In the genomic region with DNA sequence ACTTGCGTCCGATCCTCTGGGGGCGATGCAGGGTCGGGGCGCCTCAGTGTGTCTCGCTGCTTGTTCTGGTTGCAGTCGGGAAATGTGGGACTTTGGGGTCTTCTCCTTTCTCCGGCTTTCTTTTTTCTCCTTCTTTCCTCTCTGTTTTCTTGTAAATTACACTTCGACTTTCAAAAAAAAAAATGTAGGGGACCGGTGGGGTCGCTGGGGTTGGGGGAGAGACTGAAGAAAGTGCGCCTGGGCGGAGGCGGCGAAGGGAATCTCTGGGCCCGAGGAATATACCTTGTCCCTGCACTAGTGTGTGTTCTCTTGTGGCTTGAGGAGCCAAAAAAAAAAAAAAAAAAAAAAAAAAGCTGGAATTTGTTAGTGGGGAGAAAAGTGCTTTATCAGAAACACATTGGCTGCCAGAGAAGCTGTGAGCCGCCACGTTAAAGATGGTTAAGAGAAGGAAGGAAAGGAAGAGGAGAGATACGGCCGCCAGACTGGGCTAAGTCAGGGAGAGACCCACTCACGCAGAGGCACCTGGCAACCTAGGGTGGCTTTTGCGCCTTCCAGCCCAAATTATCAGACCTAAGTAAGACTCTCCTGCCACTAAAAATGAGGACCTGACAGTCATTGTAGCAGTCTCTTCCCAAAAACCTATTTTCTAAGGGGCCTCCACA, we compare ENCODE assay signal across 13 cellular contexts. TPM values are rescaled to one million over a fixed set of nuclear protein-coding genes. Genes with fewer than 3 reads are reported as not detected.
DNase-seq lines count a peak whose midpoint lies in the region; FAIRE-seq and TF ChIP-seq lines count a peak whose summit lies in the region.
"Had no signal": no experiment of that assay in that cellular context is flagged by ENCODE, and none has a peak within 500 bp of the region (broad histone marks: within the 10 kb centered on the region; RNA-seq: fewer than 3 reads in every experiment).

No MANE protein-coding gene starts in this region.

- no peak for FAIRE-seq in endothelial cell of umbilical vein (lab: Jason Lieb, UNC)

- CTCF ChIA-PET in endothelial cell of umbilical vein (lab: Charles Lee): interaction anchor here (0.6 to 3.0 kb wide), 8 partner anchors 13 to 528 kb away, joined by 3 to 20 read pairs (median 4); no protein-coding TSS in a partner anchor

- no peaks in the 10 kb centered on the region for H3K9me1 ChIP-seq in endothelial cell of umbilical vein (replicated peaks; ENCODE audit: control insufficient read depth, extremely low read depth, insufficient read depth, low read length)

- no CpG with 5 or more reads among the region's 22 CpGs for WGBS in neuronal stem cell (ENCODE audit: extremely low coverage in 2 of 2, insufficient read length in 2 of 2, insufficient replicate concordance in 1 of 2), 2 donors

- no peaks in the 10 kb centered on the region for H3K36me3 ChIP-seq in ES-I3 (ENCODE audit: insufficient read depth, low read length)
- no peaks in the 10 kb centered on the region for H3K36me3 ChIP-seq in NT2/D1 (ENCODE audit: insufficient read depth, insufficient read length, low read length)
- H3K36me3 ChIP-seq in endothelial cell of umbilical vein (ENCODE audit: control insufficient read depth in 2 of 2, extremely low read depth in 1 of 2, insufficient read depth in 2 of 2, low read length in 2 of 2): no peaks in the 10 kb centered on the region
- no peaks in the 10 kb centered on the region for H3K36me3 ChIP-seq in neuronal stem cell (replicated peaks in 1 of 2; ENCODE audit: control insufficient read depth in 2 of 2, insufficient read depth in 2 of 2, low read length in 2 of 2)

- H4K8ac ChIP-seq in neuronal stem cell (ENCODE audit: low read depth, low read length): no peak overlapping the region

- no peak overlapping the region for H2BK5ac ChIP-seq in neuronal stem cell (ENCODE audit: low read length)

- H4K20me1 ChIP-seq in endothelial cell of umbilical vein (replicated peaks; ENCODE audit: control insufficient read depth, extremely low read depth, insufficient read depth, low read length): no peaks in the 10 kb centered on the region

- H3K4ac ChIP-seq in neuronal stem cell (ENCODE audit: low read length): no peak overlapping the region

- dilution Hi-C loops in endothelial cell of umbilical vein (cut with MboI; ENCODE audit: extremely low pct_ligation_motif_present, low sequenced_read_pairs): no loop called here

- H3K4me2 ChIP-seq in endothelial cell of umbilical vein (ENCODE audit: insufficient read depth, low read length): peak overlapping the region; percentile 55
- no peak overlapping the region for H3K4me2 ChIP-seq in neuronal stem cell (ENCODE audit: insufficient read depth, low read length, poor library complexity, severe bottlenecking)

- no peak overlapping the region for H2BK120ac ChIP-seq in neuronal stem cell (ENCODE audit: low read depth, low read length)

- TF ChIP-seq POLR2A in endothelial cell of umbilical vein (IDR thresholded peaks at IDR 0.05; ENCODE audit: low read depth, low read length): no peak

- no peak overlapping the region for H3K23ac ChIP-seq in neuronal stem cell (ENCODE audit: low read depth, low read length, poor library complexity)

- H3K9me3 ChIP-seq in ES-I3 (ENCODE audit: control insufficient read depth, insufficient read depth, low read length) (no peaks in the 10 kb centered on the region), NT2/D1 (ENCODE audit: insufficient read depth, low read length) (no peaks in the 10 kb centered on the region), endothelial cell of umbilical vein (replicated peaks; ENCODE audit: control insufficient read depth, insufficient read depth, low read length) (no peaks in the 10 kb centered on the region), neuronal stem cell (replicated peaks in 1 of 2; ENCODE audit: control insufficient read depth in 2 of 2, insufficient read depth in 1 of 2, low read depth in 1 of 2, low read length in 2 of 2) (peaks cover 7 to 14% of the 10 kb centered on the region in 2 donors)

- no peak overlapping the region for H3K14ac ChIP-seq in neuronal stem cell (ENCODE audit: low read length)

- H2BK15ac ChIP-seq in neuronal stem cell (ENCODE audit: low read length): no peak overlapping the region

- H3K4me3 ChIP-seq in NT2/D1 (ENCODE audit: insufficient read length, low read depth) (peak overlapping the region; percentile 49), endothelial cell of umbilical vein (replicated peaks in 1 of 3; ENCODE audit: insufficient read depth in 1 of 3, low read depth in 1 of 3, low read length in 3 of 3) (no peak overlapping the region), neuronal stem cell (ENCODE audit: low read length in 2 of 2) (no peak overlapping the region)

- H3K18ac ChIP-seq in neuronal stem cell (ENCODE audit: low read length): no peak overlapping the region

- H2AK5ac ChIP-seq in neuronal stem cell (ENCODE audit: low read depth, low read length): peak overlapping the region; percentile 2

- H2BK12ac ChIP-seq in neuronal stem cell (ENCODE audit: low read length): no peak overlapping the region

- peaks cover 97% of the 10 kb centered on the region for H3K27me3 ChIP-seq in NT2/D1 (ENCODE audit: insufficient read depth, insufficient read length)
- peaks cover 35% of the 10 kb centered on the region in 2 experiments for H3K27me3 ChIP-seq in endothelial cell of umbilical vein (ENCODE audit: control insufficient read depth in 2 of 2, insufficient read depth in 2 of 2, low read length in 2 of 2)
- H3K27me3 ChIP-seq in neuronal stem cell (ENCODE audit: control insufficient read depth in 3 of 3, insufficient read depth in 3 of 3, low read depth in 1 of 3, low read length in 3 of 3): peaks cover 56 to 98% (median 83%) of the 10 kb centered on the region in 3 experiments

- H3K4me1 ChIP-seq in ES-I3 (ENCODE audit: insufficient read depth, low read length): peaks cover 7% of the 10 kb centered on the region; the same call in 1 of the 2 replicates
- peaks cover 11% of the 10 kb centered on the region for H3K4me1 ChIP-seq in NT2/D1 (ENCODE audit: insufficient read depth, insufficient read length)
- peaks cover 26% of the 10 kb centered on the region for H3K4me1 ChIP-seq in endothelial cell of umbilical vein (ENCODE audit: control insufficient read depth, extremely low read depth, insufficient read depth, low read length)
- peaks cover 11 to 28% of the 10 kb centered on the region in 2 donors for H3K4me1 ChIP-seq in neuronal stem cell (ENCODE audit: control insufficient read depth in 2 of 2, insufficient read depth in 1 of 2, low read depth in 1 of 2, low read length in 2 of 2)

- H2AFZ ChIP-seq in endothelial cell of umbilical vein (ENCODE audit: low read depth, low read length) (no peak overlapping the region), neuronal stem cell (ENCODE audit: low read length) (no peak overlapping the region)

- DNase-seq in NT2/D1 (ENCODE audit: low read depth, low spot score) (no peak), endothelial cell of umbilical vein (ENCODE audit: low read depth, low spot score) (peak; percentile 11), neuronal stem cell (ENCODE audit: low spot score) (no peak), glomerular visceral epithelial cell (ENCODE audit: extremely low spot score) (no peak), NCI-H748 treated with DMSO at 0.1 percent for 48 hours (lab: John Stamatoyannopoulos, UW) (no peak), DMS153 (lab: John Stamatoyannopoulos, UW) (no peak), cerebellar cortex (ENCODE audit: low spot score) (no peak)
- DNase-seq: activated CD4-positive, alpha-beta T cell treated with anti-CD3 and anti-CD28 coated beads for 1 hour; DMS79 treated with DMSO at 0.1 percent for 48 hours; NCI-H1694 treated with DMSO at 0.1 percent for 48 hours; PC-3; substantia nigra had no signal

- POLR2A ChIA-PET in endothelial cell of umbilical vein (lab: Charles Lee): interaction anchor here (0.5 to 0.6 kb wide), 5 partner anchors 14 to 323 kb away, joined by 3 to 5 read pairs (median 4); no protein-coding TSS in a partner anchor

- H4K91ac ChIP-seq in neuronal stem cell (ENCODE audit: low read depth, low read length, poor library complexity): no peak overlapping the region

- no peaks in the 10 kb centered on the region for H3K79me1 ChIP-seq in neuronal stem cell (ENCODE audit: low read depth, low read length)

- TF ChIP-seq CTCF in endothelial cell of umbilical vein (IDR thresholded peaks at IDR 0.05; ENCODE audit: extremely low read depth in 1 of 2, insufficient read depth in 1 of 2, low read depth in 1 of 2, low read length in 2 of 2): no peak

- H3K79me2 ChIP-seq in endothelial cell of umbilical vein (ENCODE audit: control insufficient read depth, insufficient read depth, low read length): no peaks in the 10 kb centered on the region

- intact Hi-C loops in endothelial cell of umbilical vein (cut with micrococcal nuclease): no loop called here

- peak overlapping the region; percentile 58; the same call in 1 of the 2 replicates for H3K9ac ChIP-seq in ES-I3 (ENCODE audit: low read depth, low read length)
- no peak overlapping the region for H3K9ac ChIP-seq in NT2/D1 (ENCODE audit: insufficient read length, low read depth)
- H3K9ac ChIP-seq in endothelial cell of umbilical vein (replicated peaks; ENCODE audit: extremely low read depth, insufficient read depth, low read length): no peak overlapping the region
- H3K9ac ChIP-seq in neuronal stem cell (ENCODE audit: low read depth, low read length, poor library complexity): no peak overlapping the region

- no TSS peak for BruUV-seq in endothelial cell of umbilical vein (replicated peaks; lab: Mats Ljungman, UMichigan)

- H3K27ac ChIP-seq in endothelial cell of umbilical vein (ENCODE audit: insufficient read depth, low read depth, low read length) (no peak overlapping the region), neuronal stem cell (replicated peaks; ENCODE audit: low read length) (no peak overlapping the region)

TF ChIP-seq in endothelial cell of umbilical vein, 7 proteins besides CTCF, POLR2A, EP300 and RAD21 (continues in another document):
- TF ChIP-seq GATA2 (IDR thresholded peaks at IDR 0.05; ENCODE audit: insufficient read depth, insufficient read length, low read depth, low read length) (no peak), MYC (IDR thresholded peaks at IDR 0.05; ENCODE audit: low read depth, low read length) (no peak), FOS (IDR thresholded peaks at IDR 0.05; ENCODE audit: borderline replicate concordance, insufficient read depth, low read length) (no peak), EZH2 (IDR thresholded peaks at IDR 0.05; ENCODE audit: borderline replicate concordance, low read depth, low read length, severe bottlenecking) (no peak)

RNA-seq across cellular contexts. Expression of gene FLI1, which starts 8.4 kb away (rescaled TPM):
- 132 and 134 TPM in 2 replicates for total RNA-seq in endothelial cell of umbilical vein
- polyA plus RNA-seq in endothelial cell of umbilical vein: 163 and 210 TPM in 2 replicates
- 124 and 153 TPM in 2 replicates for polyA plus RNA-seq in endothelial cell of umbilical vein (2011; cell fraction: cytosol; rRNA removed)
- polyA plus RNA-seq in endothelial cell of umbilical vein (2011; cell fraction: nucleus; rRNA removed): 147 and 172 TPM in 2 replicates
- polyA plus RNA-seq in endothelial cell of umbilical vein (2012): 97.4 and 114 TPM in 2 replicates
- 460 and 576 TPM in 2 replicates for polyA minus RNA-seq in endothelial cell of umbilical vein
- polyA minus RNA-seq in endothelial cell of umbilical vein (2011; cell fraction: cytosol; rRNA and poly(A)+ RNA removed): not detected
- 141 and 197 TPM in 2 replicates for polyA minus RNA-seq in endothelial cell of umbilical vein (2011; cell fraction: nucleus; rRNA and poly(A)+ RNA removed)
- polyA plus RNA-seq in neuronal stem cell (2013, experiment 1 of 2): 0.06 TPM
- polyA plus RNA-seq in neuronal stem cell (2013, experiment 2 of 2): 0.03 TPM
